In the genomic region with DNA sequence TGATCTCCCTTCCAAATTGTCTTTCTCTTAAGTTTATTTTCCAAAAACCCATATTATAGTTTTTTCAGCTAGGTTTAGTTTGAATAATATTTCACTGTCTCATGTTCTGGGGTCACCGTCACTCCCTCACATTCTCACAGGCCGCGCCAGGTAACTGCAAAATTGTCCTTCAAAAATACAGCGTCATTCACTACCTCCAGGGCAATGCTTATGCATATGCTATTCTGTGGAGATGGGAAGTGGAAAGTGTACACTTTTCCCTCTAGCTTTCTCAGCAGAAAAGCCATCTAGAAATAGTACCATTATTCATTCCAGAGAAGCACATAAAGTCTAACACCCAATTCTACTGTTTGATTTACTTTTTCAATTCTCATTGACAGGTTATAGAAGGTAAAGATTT, we compare ENCODE assay signal across 8 cellular contexts. TPM values are rescaled to one million over a fixed set of nuclear protein-coding genes. Genes with fewer than 3 reads are reported as not detected.
DNase-seq lines count a peak whose midpoint lies in the region; ATAC-seq lines count a peak whose summit lies in the region.

No MANE protein-coding gene starts in this region.

- no peak for ATAC-seq in naive thymus-derived CD4-positive, alpha-beta T cell
- no peak for ATAC-seq in HG02759 (IDR thresholded peaks at IDR 0.05; ENCODE audit: unreplicated experiment)

- peaks cover 0 to 5% of the 10 kb centered on the region in 2 donors for H3K27me3 Mint-ChIP-seq in CD4-positive, alpha-beta memory T cell
- H3K27me3 Mint-ChIP-seq in naive thymus-derived CD4-positive, alpha-beta T cell: peaks cover 0 to 5% (median 0%) of the 10 kb centered on the region in 5 donors

- no peaks in the 10 kb centered on the region for H3K27me3 ChIP-seq in CD4-positive, alpha-beta memory T cell (ENCODE audit: insufficient read depth, low read length)
- H3K27me3 ChIP-seq in naive thymus-derived CD4-positive, alpha-beta T cell (ENCODE audit: control insufficient read depth in 2 of 2, insufficient read depth in 2 of 2, low read length in 2 of 2): no peaks in the 10 kb centered on the region

- peaks cover 0 to 2% (median 0%) of the 10 kb centered on the region in 8 donors for H3K9me3 Mint-ChIP-seq in CD4-positive, alpha-beta memory T cell
- no peaks in the 10 kb centered on the region for H3K9me3 Mint-ChIP-seq in naive thymus-derived CD4-positive, alpha-beta T cell

- peaks cover 3 to 19% (median 16%) of the 10 kb centered on the region in 4 donors for H3K4me1 Mint-ChIP-seq in CD4-positive, alpha-beta memory T cell
- H3K4me1 Mint-ChIP-seq in naive thymus-derived CD4-positive, alpha-beta T cell: peaks cover 9 to 43% (median 20%) of the 10 kb centered on the region in 7 donors

- H3K4me3 Mint-ChIP-seq in CD4-positive, alpha-beta memory T cell: peak overlapping the region; percentile 77 to 91 (median 86)
- peak overlapping the region; percentile 88 to 98 (median 92) for H3K4me3 Mint-ChIP-seq in naive thymus-derived CD4-positive, alpha-beta T cell

- POLR2A ChIA-PET in CD4-positive, alpha-beta memory T cell (lab: Charles Lee; ENCODE audit: partially characterized antibody): no interaction called here
- POLR2A ChIA-PET in naive thymus-derived CD4-positive, alpha-beta T cell (lab: Charles Lee): interaction anchor here (0.6 to 2.2 kb wide), 3 partner anchors 274 to 442 kb away, joined by 4 to 5 read pairs (median 4); a partner anchor contains a TSS

- H3K4me3 ChIP-seq in CD4-positive, alpha-beta memory T cell (ENCODE audit: low read length in 2 of 2): no peak overlapping the region
- peak overlapping the region; percentile 66 for H3K4me3 ChIP-seq in naive thymus-derived CD4-positive, alpha-beta T cell (ENCODE audit: low read length)

- H3K4me1 ChIP-seq in CD4-positive, alpha-beta memory T cell (ENCODE audit: insufficient read depth, low read length): peaks cover 3% of the 10 kb centered on the region
- H3K4me1 ChIP-seq in naive thymus-derived CD4-positive, alpha-beta T cell (ENCODE audit: control insufficient read depth in 2 of 2, insufficient read depth in 2 of 2, low read length in 2 of 2): no peaks in the 10 kb centered on the region

- H3K36me3 ChIP-seq in CD4-positive, alpha-beta memory T cell (ENCODE audit: insufficient read depth, low read length): no peaks in the 10 kb centered on the region
- H3K36me3 ChIP-seq in naive thymus-derived CD4-positive, alpha-beta T cell (ENCODE audit: control insufficient read depth in 2 of 3, insufficient read depth in 3 of 3, low read length in 3 of 3): no peaks in the 10 kb centered on the region

- H3K27ac Mint-ChIP-seq in CD4-positive, alpha-beta memory T cell: peak overlapping the region in 3 of 7 donors; percentile 13 to 88 (median 32)
- H3K27ac Mint-ChIP-seq in naive thymus-derived CD4-positive, alpha-beta T cell: peak overlapping the region in 7 of 9 donors; percentile 72 to 93 (median 88)

- intact Hi-C loops in CD4-positive, alpha-beta memory T cell (cut with micrococcal nuclease): no loop called here
- intact Hi-C loops in naive thymus-derived CD4-positive, alpha-beta T cell (cut with micrococcal nuclease): loop anchor here in 1 of 2 donors (1.0 kb wide), 2 partner anchors 303 to 441 kb away; a partner anchor contains a TSS

- DNase-seq in CD4-positive, alpha-beta memory T cell: no peak
- DNase-seq in HT-29 (ENCODE audit: low spot score): peak; percentile 41
- DNase-seq in cerebellum (ENCODE audit: low spot score): peak; percentile 15
- DNase-seq in naive thymus-derived CD4-positive, alpha-beta T cell: no peak
- DNase-seq in NCI-H1048 (lab: John Stamatoyannopoulos, UW): no peak
- no peak for DNase-seq in SIG-M5 (lab: John Stamatoyannopoulos, UW)
- DNase-seq in NCI-H2029 treated with DMSO at 0.1 percent for 48 hours (lab: John Stamatoyannopoulos, UW): no peak

- no peaks in the 10 kb centered on the region for H3K36me3 Mint-ChIP-seq in CD4-positive, alpha-beta memory T cell
- no peaks in the 10 kb centered on the region for H3K36me3 Mint-ChIP-seq in naive thymus-derived CD4-positive, alpha-beta T cell

- H3K9me3 ChIP-seq in CD4-positive, alpha-beta memory T cell (ENCODE audit: control insufficient read depth in 1 of 2, low read length in 2 of 2): no peaks in the 10 kb centered on the region
- no peaks in the 10 kb centered on the region for H3K9me3 ChIP-seq in naive thymus-derived CD4-positive, alpha-beta T cell (ENCODE audit: control insufficient read depth in 2 of 3, low read length in 3 of 3)

- H3K27ac ChIP-seq in CD4-positive, alpha-beta memory T cell (ENCODE audit: low read depth, low read length): no peak overlapping the region
- peak overlapping the region; percentile 3 for H3K27ac ChIP-seq in naive thymus-derived CD4-positive, alpha-beta T cell (ENCODE audit: low read depth, low read length)

- CTCF ChIA-PET in CD4-positive, alpha-beta memory T cell (lab: Charles Lee; ENCODE audit: partially characterized antibody): no interaction called here
- CTCF ChIA-PET in naive thymus-derived CD4-positive, alpha-beta T cell (lab: Charles Lee): no interaction called here

RNA-seq across cellular contexts. Expression of a gene that starts 0.9 kb away (rescaled TPM):
- 1 to 10 TPM; 2.5 to 2.8 TPM for total RNA-seq in CD4-positive, alpha-beta memory T cell
- under 1 TPM; 0.61 to 0.69 TPM for polyA plus RNA-seq in CD4-positive, alpha-beta memory T cell
- 3.3 and 5.1 TPM in 2 replicates for total RNA-seq in HT-29 (2014; rRNA removed; shearing (Covaris generic))
- 20.2 TPM for total RNA-seq in cerebellum
- 1 to 10 TPM in 4 of 5 experiments, under 1 TPM in 1; 0.75 to 4.7 (median 1.7) TPM for total RNA-seq in naive thymus-derived CD4-positive, alpha-beta T cell
- 1 to 10 TPM in 1 of 2 donors, under 1 TPM in 1; 0.92 to 1.2 TPM for polyA plus RNA-seq in naive thymus-derived CD4-positive, alpha-beta T cell

Comparison
In these comparisons a context has a peak if more than half of its experiments do, and no peak if none do; other contexts are left out.
1. DNase-seq: peak in HT-29 (single experiment) and cerebellum (single experiment); none in CD4-positive, alpha-beta memory T cell (0 of 5), naive thymus-derived CD4-positive, alpha-beta T cell (0 of 9), NCI-H1048 (single experiment), SIG-M5 (single experiment) and NCI-H2029 treated with DMSO at 0.1 percent for 48 hours (single experiment).